ENCODE assay signal across 1 cellular context in genomic region chr11:10659339-10660216, GRCh38.
A peak's percentile ranks its signal among the peaks of the same experiment; 100 is the strongest.
TF ChIP-seq lines count a peak whose summit lies in the region.

No MANE protein-coding gene starts in this region.

TF ChIP-seq in K562, 482 proteins besides CTCF, POLR2A, EP300 and RAD21 (continued from another document and continues in another):
- no peak for TF ChIP-seq ZBTB5 (IDR thresholded peaks at IDR 0.05)
- no peak for TF ChIP-seq NFE2L1 (tag; IDR thresholded peaks at IDR 0.05; ENCODE audit: borderline replicate concordance, low read depth)
- no peak for TF ChIP-seq KDM4B (IDR thresholded peaks at IDR 0.05; ENCODE audit: borderline replicate concordance in 2 of 2, low read depth in 1 of 2)
- TF ChIP-seq KLF1 (tag; IDR thresholded peaks at IDR 0.05) = no peak
- TF ChIP-seq RBFOX2 (IDR thresholded peaks at IDR 0.05; ENCODE audit: low read depth, low read length) = 0 out of 2 replicates have a peak, but pooled peaks have one; percentile 7
- TF ChIP-seq ATF7 (IDR thresholded peaks at IDR 0.05) = peak; percentile 52; the same call in 1 of the 2 replicates
- TF ChIP-seq, protein P1, sequence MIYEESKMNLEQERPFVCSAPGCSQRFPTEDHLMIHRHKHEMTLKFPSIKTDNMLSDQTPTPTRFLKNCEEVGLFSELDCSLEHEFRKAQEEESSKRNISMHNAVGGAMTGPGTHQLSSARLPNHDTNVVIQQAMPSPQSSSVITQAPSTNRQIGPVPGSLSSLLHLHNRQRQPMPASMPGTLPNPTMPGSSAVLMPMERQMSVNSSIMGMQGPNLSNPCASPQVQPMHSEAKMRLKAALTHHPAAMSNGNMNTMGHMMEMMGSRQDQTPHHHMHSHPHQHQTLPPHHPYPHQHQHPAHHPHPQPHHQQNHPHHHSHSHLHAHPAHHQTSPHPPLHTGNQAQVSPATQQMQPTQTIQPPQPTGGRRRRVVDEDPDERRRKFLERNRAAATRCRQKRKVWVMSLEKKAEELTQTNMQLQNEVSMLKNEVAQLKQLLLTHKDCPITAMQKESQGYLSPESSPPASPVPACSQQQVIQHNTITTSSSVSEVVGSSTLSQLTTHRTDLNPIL (CRISPR knock-in tag; IDR thresholded peaks at IDR 0.05) = no peak
- peak; percentile 36; the same call in 1 of the 2 replicates for TF ChIP-seq CREM (IDR thresholded peaks at IDR 0.05; ENCODE audit: low read depth)
- no peak for TF ChIP-seq SIN3B (IDR thresholded peaks at IDR 0.05; ENCODE audit: low read depth)
- TF ChIP-seq NFATC3 (IDR thresholded peaks at IDR 0.05) = no peak
- TF ChIP-seq TEAD4 (IDR thresholded peaks at IDR 0.05; ENCODE audit: low read length) = no peak
- no peak for TF ChIP-seq TEAD4 (CRISPR knock-in tag; IDR thresholded peaks at IDR 0.05; ENCODE audit: borderline replicate concordance)
- TF ChIP-seq, protein P2, sequence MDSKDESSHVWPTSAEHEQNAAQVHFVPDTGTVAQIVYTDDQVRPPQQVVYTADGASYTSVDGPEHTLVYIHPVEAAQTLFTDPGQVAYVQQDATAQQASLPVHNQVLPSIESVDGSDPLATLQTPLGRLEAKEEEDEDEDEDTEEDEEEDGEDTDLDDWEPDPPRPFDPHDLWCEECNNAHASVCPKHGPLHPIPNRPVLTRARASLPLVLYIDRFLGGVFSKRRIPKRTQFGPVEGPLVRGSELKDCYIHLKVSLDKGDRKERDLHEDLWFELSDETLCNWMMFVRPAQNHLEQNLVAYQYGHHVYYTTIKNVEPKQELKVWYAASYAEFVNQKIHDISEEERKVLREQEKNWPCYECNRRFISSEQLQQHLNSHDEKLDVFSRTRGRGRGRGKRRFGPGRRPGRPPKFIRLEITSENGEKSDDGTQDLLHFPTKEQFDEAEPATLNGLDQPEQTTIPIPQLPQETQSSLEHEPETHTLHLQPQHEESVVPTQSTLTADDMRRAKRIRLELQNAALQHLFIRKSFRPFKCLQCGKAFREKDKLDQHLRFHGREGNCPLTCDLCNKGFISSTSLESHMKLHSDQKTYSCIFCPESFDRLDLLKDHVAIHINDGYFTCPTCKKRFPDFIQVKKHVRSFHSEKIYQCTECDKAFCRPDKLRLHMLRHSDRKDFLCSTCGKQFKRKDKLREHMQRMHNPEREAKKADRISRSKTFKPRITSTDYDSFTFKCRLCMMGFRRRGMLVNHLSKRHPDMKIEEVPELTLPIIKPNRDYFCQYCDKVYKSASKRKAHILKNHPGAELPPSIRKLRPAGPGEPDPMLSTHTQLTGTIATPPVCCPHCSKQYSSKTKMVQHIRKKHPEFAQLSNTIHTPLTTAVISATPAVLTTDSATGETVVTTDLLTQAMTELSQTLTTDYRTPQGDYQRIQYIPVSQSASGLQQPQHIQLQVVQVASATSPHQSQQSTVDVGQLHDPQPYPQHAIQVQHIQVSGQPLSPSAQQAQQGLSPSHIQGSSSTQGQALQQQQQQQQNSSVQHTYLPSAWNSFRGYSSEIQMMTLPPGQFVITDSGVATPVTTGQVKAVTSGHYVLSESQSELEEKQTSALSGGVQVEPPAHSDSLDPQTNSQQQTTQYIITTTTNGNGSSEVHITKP (IDR thresholded peaks at IDR 0.05; ENCODE audit: partially characterized antibody) = no peak
- TF ChIP-seq ZKSCAN3 (CRISPR knock-in tag; IDR thresholded peaks at IDR 0.05) = no peak
- TF ChIP-seq BHLHE40 (IDR thresholded peaks at IDR 0.05; ENCODE audit: low read length) = peak; percentile 75
- TF ChIP-seq NR4A1 (CRISPR knock-in tag; IDR thresholded peaks at IDR 0.05) = no peak
- TF ChIP-seq NR4A1 (tag; IDR thresholded peaks at IDR 0.05) = peak; percentile 62; the same call in 1 of the 2 replicates
- no peak for TF ChIP-seq ATF6 (CRISPR knock-in tag; IDR thresholded peaks at IDR 0.05)
- peak in 1 of 2 experiments; percentile 42; a peak in 1 of 4 replicates for TF ChIP-seq TEAD1 (CRISPR knock-in tag; IDR thresholded peaks at IDR 0.05)
- TF ChIP-seq MTA3 (IDR thresholded peaks at IDR 0.05; ENCODE audit: borderline replicate concordance) = 0 out of 2 replicates have a peak, but pooled peaks have one; percentile 51
- TF ChIP-seq, protein P3, sequence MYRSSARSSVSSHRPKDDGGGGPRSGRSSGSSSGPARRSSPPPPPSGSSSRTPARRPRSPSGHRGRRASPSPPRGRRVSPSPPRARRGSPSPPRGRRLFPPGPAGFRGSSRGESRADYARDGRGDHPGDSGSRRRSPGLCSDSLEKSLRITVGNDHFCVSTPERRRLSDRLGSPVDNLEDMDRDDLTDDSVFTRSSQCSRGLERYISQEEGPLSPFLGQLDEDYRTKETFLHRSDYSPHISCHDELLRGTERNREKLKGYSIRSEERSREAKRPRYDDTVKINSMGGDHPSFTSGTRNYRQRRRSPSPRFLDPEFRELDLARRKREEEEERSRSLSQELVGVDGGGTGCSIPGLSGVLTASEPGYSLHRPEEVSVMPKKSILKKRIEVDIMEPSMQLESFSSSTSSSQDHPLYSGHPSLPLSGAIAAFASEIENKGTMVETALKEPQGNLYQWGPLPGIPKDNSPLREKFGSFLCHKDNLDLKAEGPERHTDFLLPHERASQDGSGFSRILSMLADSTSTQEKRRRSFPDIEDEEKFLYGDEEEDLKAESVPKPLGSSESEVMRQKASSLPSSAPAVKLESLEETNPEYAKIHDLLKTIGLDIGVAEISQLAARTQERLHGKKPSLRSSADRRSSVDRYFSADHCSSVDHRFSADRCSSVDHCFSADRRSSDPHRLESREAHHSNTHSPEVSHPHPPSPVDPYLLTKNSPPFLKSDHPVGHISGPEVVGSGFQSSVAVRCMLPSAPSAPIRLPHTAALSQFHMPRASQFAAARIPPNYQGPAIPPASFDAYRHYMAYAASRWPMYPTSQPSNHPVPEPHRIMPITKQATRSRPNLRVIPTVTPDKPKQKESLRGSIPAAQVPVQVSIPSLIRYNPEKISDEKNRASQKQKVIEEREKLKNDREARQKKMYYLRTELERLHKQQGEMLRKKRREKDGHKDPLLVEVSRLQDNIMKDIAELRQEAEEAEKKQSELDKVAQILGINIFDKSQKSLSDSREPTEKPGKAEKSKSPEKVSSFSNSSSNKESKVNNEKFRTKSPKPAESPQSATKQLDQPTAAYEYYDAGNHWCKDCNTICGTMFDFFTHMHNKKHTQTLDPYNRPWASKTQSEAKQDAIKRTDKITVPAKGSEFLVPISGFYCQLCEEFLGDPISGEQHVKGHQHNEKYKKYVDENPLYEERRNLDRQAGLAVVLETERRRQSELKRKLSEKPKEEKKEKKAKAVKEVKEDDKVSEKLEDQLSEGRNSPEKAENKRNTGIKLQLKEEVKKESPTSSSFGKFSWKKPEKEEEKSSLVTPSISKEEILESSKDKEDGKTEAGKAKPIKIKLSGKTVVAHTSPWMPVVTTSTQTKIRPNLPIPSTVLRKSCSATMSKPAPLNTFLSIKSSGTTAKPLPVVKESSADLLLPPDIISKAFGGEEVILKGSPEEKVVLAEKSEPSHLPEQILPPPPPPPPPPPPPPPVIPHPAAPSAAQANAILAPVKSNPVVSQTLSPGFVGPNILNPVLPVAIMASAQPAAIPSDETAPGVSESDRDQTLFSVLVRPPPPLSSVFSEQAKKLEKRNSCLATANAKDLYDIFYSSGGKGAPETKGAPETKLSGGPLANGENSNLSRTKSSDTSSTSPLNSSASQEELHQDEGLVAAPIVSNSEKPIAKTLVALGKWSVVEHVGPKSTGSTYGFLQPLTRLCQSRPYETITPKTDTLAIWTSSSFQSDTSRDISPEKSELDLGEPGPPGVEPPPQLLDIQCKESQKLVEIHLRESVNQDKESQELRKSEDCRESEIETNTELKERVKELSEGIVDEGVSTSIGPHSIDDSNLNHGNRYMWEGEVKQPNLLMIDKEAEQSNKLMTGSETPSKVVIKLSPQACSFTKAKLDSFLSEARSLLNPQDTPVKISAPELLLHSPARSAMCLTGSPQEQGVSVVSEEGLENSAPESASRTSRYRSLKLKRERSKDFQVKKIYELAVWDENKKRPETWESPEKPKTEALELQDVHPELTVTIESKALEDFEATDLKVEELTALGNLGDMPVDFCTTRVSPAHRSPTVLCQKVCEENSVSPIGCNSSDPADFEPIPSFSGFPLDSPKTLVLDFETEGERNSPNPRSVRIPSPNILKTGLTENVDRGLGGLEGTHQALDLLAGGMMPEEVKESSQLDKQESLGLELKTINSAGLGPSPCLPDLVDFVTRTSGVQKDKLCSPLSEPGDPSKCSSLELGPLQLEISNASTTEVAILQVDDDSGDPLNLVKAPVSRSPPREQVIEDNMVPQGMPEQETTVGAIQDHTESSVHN (IDR thresholded peaks at IDR 0.05; ENCODE audit: borderline replicate concordance in 1 of 2, low read depth in 1 of 2) = 0 out of 4 replicates have a peak, but pooled peaks of 1 of the 2 experiments have one; percentile 39
- TF ChIP-seq MCM5 (IDR thresholded peaks at IDR 0.05; ENCODE audit: low read depth) = no peak
- TF ChIP-seq C11orf30 (IDR thresholded peaks at IDR 0.05; ENCODE audit: low read depth) = peak; percentile 82
- TF ChIP-seq PYGO2 (tag; IDR thresholded peaks at IDR 0.05) = no peak
- no peak for TF ChIP-seq EWSR1 (IDR thresholded peaks at IDR 0.05; ENCODE audit: borderline replicate concordance, low read depth, partially characterized antibody)
- peak; percentile 56 for TF ChIP-seq MAFK (IDR thresholded peaks at IDR 0.05; ENCODE audit: low read length)
- TF ChIP-seq SMARCE1 (IDR thresholded peaks at IDR 0.05) = peak; percentile 95
- no peak for TF ChIP-seq POU5F1 (IDR thresholded peaks at IDR 0.05; ENCODE audit: borderline replicate concordance, low read depth, low read length, partially characterized antibody)
- no peak for TF ChIP-seq HOXB6 (CRISPR knock-in tag; IDR thresholded peaks at IDR 0.05; ENCODE audit: borderline replicate concordance)
- TF ChIP-seq E2F5 (CRISPR knock-in tag; IDR thresholded peaks at IDR 0.05) = no peak
- TF ChIP-seq ZFX (CRISPR knock-in tag; IDR thresholded peaks at IDR 0.05) = peak; percentile 21; the same call in 1 of the 2 replicates
- TF ChIP-seq HDGF (IDR thresholded peaks at IDR 0.05) = no peak
- no peak for TF ChIP-seq SRSF1 (IDR thresholded peaks at IDR 0.05; ENCODE audit: low read depth, low read length)
- no peak for TF ChIP-seq ETV5 (CRISPR knock-in tag; IDR thresholded peaks at IDR 0.05; ENCODE audit: low read depth)
- peak; percentile 49; the same call in 1 of the 2 replicates for TF ChIP-seq ESRRA (IDR thresholded peaks at IDR 0.05; ENCODE audit: borderline replicate concordance, low read depth)
- peak; percentile 55; the same call in 1 of the 2 replicates for TF ChIP-seq ZNF175 (CRISPR knock-in tag; IDR thresholded peaks at IDR 0.05; ENCODE audit: low read depth)
- no peak for TF ChIP-seq HNRNPL (IDR thresholded peaks at IDR 0.05; ENCODE audit: low read depth, low read length)
- TF ChIP-seq, protein P4, sequence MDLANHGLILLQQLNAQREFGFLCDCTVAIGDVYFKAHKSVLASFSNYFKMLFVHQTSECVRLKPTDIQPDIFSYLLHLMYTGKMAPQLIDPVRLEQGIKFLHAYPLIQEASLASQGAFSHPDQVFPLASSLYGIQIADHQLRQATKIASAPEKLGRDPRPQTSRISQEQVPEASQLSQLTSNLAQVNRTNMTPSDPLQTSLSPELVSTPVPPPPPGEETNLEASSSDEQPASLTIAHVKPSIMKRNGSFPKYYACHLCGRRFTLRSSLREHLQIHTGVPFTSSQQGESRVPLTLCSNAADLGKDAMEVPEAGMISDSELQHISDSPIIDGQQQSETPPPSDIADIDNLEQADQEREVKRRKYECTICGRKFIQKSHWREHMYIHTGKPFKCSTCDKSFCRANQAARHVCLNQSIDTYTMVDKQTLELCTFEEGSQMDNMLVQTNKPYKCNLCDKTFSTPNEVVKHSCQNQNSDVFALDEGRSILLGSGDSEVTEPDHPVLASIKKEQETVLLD (IDR thresholded peaks at IDR 0.05) = peak; percentile 38; the same call in 1 of the 2 replicates
